In genomic region chr12:48017496-48017895, GRCh38 we compare ENCODE assay signal across 22 cellular contexts. TPM values are rescaled to one million over a fixed set of nuclear protein-coding genes. Genes with fewer than 3 reads are reported as not detected.
DNase-seq lines count a peak whose midpoint lies in the region; ATAC-seq and TF ChIP-seq lines count a peak whose summit lies in the region.
"Had no signal": no experiment of that assay in that cellular context is flagged by ENCODE, and none has a peak within 500 bp of the region (broad histone marks: within the 10 kb centered on the region; RNA-seq: fewer than 3 reads in every experiment).

No MANE protein-coding gene starts in this region.

- H3K9me3 Mint-ChIP-seq in natural killer cell treated with Interleukin-12 subunit alpha and Interleukin-12 subunit beta and Interleukin-15 and Interleukin-18, amount 100 ng/mL, for 72 hours, result no peaks in the 10 kb centered on the region
- H3K9me3 Mint-ChIP-seq: CD14-positive monocyte; CD8-positive, alpha-beta memory T cell had no signal

- DNase-seq in Ammon's horn (ENCODE audit: low spot score) (peak; percentile 74), inferior parietal cortex (ENCODE audit: extremely low spot score) (peak; percentile 54), putamen (ENCODE audit: low spot score) (peak; percentile 62), NCI-H748 (lab: John Stamatoyannopoulos, UW; ENCODE audit: unreplicated experiment) (no peak)
- no peak for DNase-seq in natural killer cell treated with Interleukin-12 subunit alpha and Interleukin-12 subunit beta and Interleukin-15 and Interleukin-18, amount 100 ng/mL, for 72 hours (ENCODE audit: low spot score)
- DNase-seq: AML-193; CD8-positive, alpha-beta memory T cell; DND-41; NCI-H1092; NCI-H1694; NCI-H2081; NCI-H2227 treated with DMSO at 0.1 percent for 48 hours; NCI-H748 treated with DMSO at 0.1 percent for 48 hours; NK-92 treated with Interleukin-12 subunit alpha and Interleukin-12 subunit beta, amount 100 ng/mL, for 24 hours; PC-3; SK-N-SH; SW 1271 had no signal

- peak overlapping the region; percentile 2; the same call in 1 of the 2 replicates for H3K27ac ChIP-seq in C4-2B
- H3K27ac ChIP-seq: A549, HL-60 had no signal

- H3K27me3 Mint-ChIP-seq in natural killer cell treated with Interleukin-12 subunit alpha and Interleukin-12 subunit beta and Interleukin-15 and Interleukin-18, amount 100 ng/mL, for 72 hours, result peaks cover 15 to 37% of the 10 kb centered on the region in 2 donors

- no peak overlapping the region for H3K4me3 Mint-ChIP-seq in natural killer cell treated with Interleukin-12 subunit alpha and Interleukin-12 subunit beta and Interleukin-15 and Interleukin-18, amount 100 ng/mL, for 72 hours
- H3K4me3 Mint-ChIP-seq: CD8-positive, alpha-beta memory T cell had no signal

- H3K4me1 Mint-ChIP-seq in natural killer cell treated with Interleukin-12 subunit alpha and Interleukin-12 subunit beta and Interleukin-15 and Interleukin-18, amount 100 ng/mL, for 72 hours (ENCODE audit: low read depth in 2 of 2), result no peaks in the 10 kb centered on the region
- H3K4me1 Mint-ChIP-seq: CD14-positive monocyte; CD8-positive, alpha-beta memory T cell had no signal

- no peak for TF ChIP-seq CTCF in C4-2B (conservative IDR thresholded peaks at IDR 0.05)

- ATAC-seq in GM19397 (IDR thresholded peaks at IDR 0.05; ENCODE audit: unreplicated experiment), result no peak
- no peak for ATAC-seq in natural killer cell treated with Interleukin-12 subunit alpha and Interleukin-12 subunit beta and Interleukin-15 and Interleukin-18, amount 100 ng/mL, for 72 hours
- ATAC-seq: A549, PC-3 had no signal

- no peaks in the 10 kb centered on the region for H3K36me3 Mint-ChIP-seq in natural killer cell treated with Interleukin-12 subunit alpha and Interleukin-12 subunit beta and Interleukin-15 and Interleukin-18, amount 100 ng/mL, for 72 hours
- H3K36me3 Mint-ChIP-seq: CD14-positive monocyte; CD8-positive, alpha-beta memory T cell had no signal

- H3K27ac Mint-ChIP-seq in natural killer cell treated with Interleukin-12 subunit alpha and Interleukin-12 subunit beta and Interleukin-15 and Interleukin-18, amount 100 ng/mL, for 72 hours, result no peak overlapping the region
- H3K27ac Mint-ChIP-seq: CD14-positive monocyte; CD8-positive, alpha-beta memory T cell had no signal

RNA-seq across cellular contexts. Expression of gene COL2A1, which starts 13.2 kb away (rescaled TPM):
- not detected for total RNA-seq in natural killer cell treated with Interleukin-12 subunit alpha and Interleukin-12 subunit beta and Interleukin-15 and Interleukin-18, amount 100 ng/mL, for 72 hours
- total RNA-seq: CD8-positive, alpha-beta memory T cell had no signal

RNA-seq across cellular contexts. Expression of gene TMEM106C, which starts 54.1 kb away (rescaled TPM):
- 10 to 100 TPM; 75.6 to 84.2 TPM for total RNA-seq in natural killer cell treated with Interleukin-12 subunit alpha and Interleukin-12 subunit beta and Interleukin-15 and Interleukin-18, amount 100 ng/mL, for 72 hours

Comparison
In these comparisons a context has a peak if more than half of its experiments do, and no peak if none do; other contexts are left out.
1. DNase-seq: peak in Ammon's horn (single experiment), inferior parietal cortex (single experiment) and putamen (single experiment); none in natural killer cell treated with Interleukin-12 subunit alpha and Interleukin-12 subunit beta and Interleukin-15 and Interleukin-18, amount 100 ng/mL, for 72 hours (single experiment) and NCI-H748 (single experiment).